Comparison of ENCODE assay signal across 21 cellular contexts in the genomic region with DNA sequence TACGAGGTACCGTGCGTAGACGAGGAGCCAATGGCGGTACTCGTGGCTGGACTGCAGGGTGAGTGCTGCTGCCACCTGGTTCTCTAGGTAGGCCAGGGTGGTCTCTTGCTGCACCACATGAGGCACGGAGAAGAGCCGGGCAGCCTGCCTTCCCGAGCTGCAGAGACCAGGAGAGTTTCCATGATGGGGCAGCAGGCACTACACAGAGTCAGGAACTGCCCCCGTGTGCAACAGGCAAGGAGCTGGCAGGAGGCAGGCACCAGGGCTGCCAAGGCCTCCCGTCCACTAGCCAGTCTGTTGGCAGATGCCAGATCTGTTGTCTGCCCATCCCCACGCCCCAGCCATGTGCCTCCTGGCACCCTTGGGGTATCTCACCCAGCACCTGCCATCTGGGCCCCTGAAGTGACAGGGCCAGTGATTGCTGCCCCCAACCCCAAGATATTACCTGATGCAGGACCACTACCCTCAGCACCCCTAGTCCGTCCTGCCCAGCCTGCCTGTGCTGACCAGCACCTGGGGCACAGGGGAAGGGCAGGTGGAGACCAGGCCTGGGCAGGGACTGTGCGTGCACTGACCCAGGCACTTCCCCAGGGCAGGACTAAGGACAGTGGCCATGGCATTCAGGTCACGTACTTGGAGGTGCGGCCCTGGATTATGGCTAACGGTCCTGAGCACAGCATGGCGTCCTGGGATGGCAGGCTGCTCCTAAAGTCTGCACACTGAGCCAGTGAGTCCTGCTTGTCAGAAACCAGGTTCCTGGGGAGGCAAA.
"Had no signal": no experiment of that assay in that cellular context is flagged by ENCODE, and none has a peak within 500 bp of the region (broad histone marks: within the 10 kb centered on the region; RNA-seq: fewer than 3 reads in every experiment).

No MANE protein-coding gene starts in this region.

- H3K27ac ChIP-seq: esophagus squamous epithelium, left ventricle myocardium inferior, sigmoid colon, transverse colon had no signal

- DNase-seq: activated CD4-positive, alpha-beta T cell treated with anti-CD3 and anti-CD28 coated beads for 36 hours; activated CD4-positive, CD25-positive, alpha-beta regulatory T cell; activated CD8-positive, alpha-beta T cell treated with anti-CD3 and anti-CD28 coated beads, Interleukin-2, amount 10 ng/mL, durations not matched to agents 7 days and 5 days; activated gamma-delta T cell; activated naive CD4-positive, alpha-beta T cell treated with anti-CD3 and anti-CD28 coated beads, Interleukin-2, amount 10 ng/mL, durations not matched to agents 7 days and 5 days; activated T-cell treated with anti-CD3 and anti-CD28 coated beads for 4 hours; endodermal cell; esophagus squamous epithelium; foreskin melanocyte; glutamatergic neuron; left ventricle myocardium inferior; mucosa of descending colon; retina; stimulated activated CD4-positive, alpha-beta T cell treated with anti-CD3 and anti-CD28 coated beads, Interleukin-15, amount 100 ng/mL, for 24 hours; stimulated activated CD4-positive, alpha-beta T cell treated with anti-CD3 and anti-CD28 coated beads, Interleukin-2, amount 100 ng/mL, for 24 hours; stimulated activated naive CD4-positive, alpha-beta T cell; T-helper 1 cell; transverse colon had no signal

- H3K27me3 ChIP-seq: esophagus squamous epithelium, sigmoid colon, transverse colon had no signal

- ATAC-seq: activated CD4-positive, alpha-beta T cell treated with anti-CD3 and anti-CD28 coated beads for 36 hours; activated CD8-positive, alpha-beta T cell treated with anti-CD3 and anti-CD28 coated beads, Interleukin-2, amount 10 ng/mL, durations not matched to agents 7 days and 5 days; mucosa of descending colon; natural killer cell treated with Interleukin-12 subunit alpha and Interleukin-12 subunit beta and Interleukin-15 and Interleukin-18, amount 100 ng/mL, for 72 hours had no signal

- H3K4me3 ChIP-seq: esophagus squamous epithelium, left ventricle myocardium inferior, lung, mucosa of descending colon, sigmoid colon, transverse colon had no signal

- H3K9me3 ChIP-seq: esophagus squamous epithelium, left ventricle myocardium inferior, mucosa of descending colon, sigmoid colon, transverse colon had no signal

- H3K4me1 ChIP-seq: esophagus squamous epithelium, left ventricle myocardium inferior, sigmoid colon, transverse colon had no signal
